12 cellular contexts compared by ENCODE assay signal in the genomic region with DNA sequence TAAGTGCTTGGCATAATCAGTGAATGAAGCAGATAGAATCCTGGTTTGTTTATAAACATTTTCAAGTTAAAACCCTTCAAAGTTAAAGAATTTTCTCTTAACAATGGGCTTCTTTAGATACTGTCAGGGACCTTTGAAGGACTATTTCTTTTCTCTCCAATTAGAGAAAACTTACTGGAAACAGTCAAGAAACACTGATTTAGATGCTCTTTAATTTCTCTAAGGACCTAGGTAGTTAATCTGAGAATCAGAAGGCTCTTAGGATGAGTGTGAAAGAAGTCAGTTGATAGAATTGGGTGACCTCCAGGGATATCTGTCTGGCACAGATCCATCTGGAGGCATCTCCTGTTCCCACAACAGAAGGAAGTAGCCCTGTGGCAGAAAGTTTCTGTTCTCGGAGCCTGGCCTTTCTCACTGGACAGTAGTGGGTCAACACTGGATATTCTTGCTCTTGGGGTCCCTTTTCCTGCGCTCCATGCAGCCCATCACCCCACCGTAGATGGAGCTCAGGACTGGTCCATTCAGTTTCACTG. TPM values are rescaled to one million over a fixed set of nuclear protein-coding genes. Genes with fewer than 3 reads are reported as not detected.
"Had no signal": no experiment of that assay in that cellular context is flagged by ENCODE, and none has a peak within 500 bp of the region (broad histone marks: within the 10 kb centered on the region; RNA-seq: fewer than 3 reads in every experiment).

No MANE protein-coding gene starts in this region.

- ATAC-seq: activated T-cell treated with anti-CD3 and anti-CD28 coated beads, Interleukin-2, amount 50 U/mL, for 4 hours; esophagus mucosa; foreskin keratinocyte; left ventricle myocardium superior had no signal

- DNase-seq: activated CD4-positive, alpha-beta memory T cell treated with anti-CD3 and anti-CD28 coated beads for 36 hours; activated effector memory CD4-positive, alpha-beta T cell treated with anti-CD3 and anti-CD28 coated beads, Interleukin-2, amount 50 U/mL, for 16 hours; activated T-cell treated with anti-CD3 and anti-CD28 coated beads, Interleukin-2, amount 50 U/mL, for 4 hours; amygdala; dorsolateral prefrontal cortex; foreskin keratinocyte; kidney; left ventricle myocardium superior; mesendoderm; small intestine; thyroid gland had no signal

RNA-seq across cellular contexts. Expression of a gene that starts 22.5 kb away (rescaled TPM):
- total RNA-seq: foreskin keratinocyte had no signal
- polyA plus RNA-seq: foreskin keratinocyte had no signal
